1 cellular context compared by ENCODE assay signal in genomic region chr4:185194924-185195632, GRCh38.
TF ChIP-seq lines count a peak whose summit lies in the region.

No MANE protein-coding gene starts in this region.

TF ChIP-seq in K562, 482 proteins besides CTCF, POLR2A, EP300 and RAD21 (continued from another document):
- TF ChIP-seq JUND (IDR thresholded peaks at IDR 0.05; ENCODE audit: borderline replicate concordance, low read depth, low read length) (peak; percentile 31; the same call in 1 of the 2 replicates), JUND (tag; IDR thresholded peaks at IDR 0.05; ENCODE audit: borderline replicate concordance, low read depth, low read length) (no peak), FOSL1 (tag; conservative IDR thresholded peaks at IDR 0.05) (0 out of 2 replicates have a peak, but pooled peaks have one; percentile 35), C11orf30 (IDR thresholded peaks at IDR 0.05; ENCODE audit: low read depth) (peak; percentile 59; the same call in 1 of the 2 replicates), DPF2 (IDR thresholded peaks at IDR 0.05) (0 out of 2 replicates have a peak, but pooled peaks have one; percentile 17)
- TF ChIP-seq, protein P1, sequence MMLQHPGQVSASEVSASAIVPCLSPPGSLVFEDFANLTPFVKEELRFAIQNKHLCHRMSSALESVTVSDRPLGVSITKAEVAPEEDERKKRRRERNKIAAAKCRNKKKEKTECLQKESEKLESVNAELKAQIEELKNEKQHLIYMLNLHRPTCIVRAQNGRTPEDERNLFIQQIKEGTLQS (IDR thresholded peaks at IDR 0.05), result peak; percentile 66
- TF ChIP-seq, protein P1 (CRISPR knock-in tag; conservative IDR thresholded peaks at IDR 0.05), result no peak
